In genomic region chr17:38729886-38730525, GRCh38 we compare ENCODE assay signal across 8 cellular contexts.
A peak's percentile ranks its signal among the peaks of the same experiment; 100 is the strongest.
DNase-seq lines count a peak whose midpoint lies in the region; ATAC-seq lines count a peak whose summit lies in the region.

TSS of gene CISD3 (plus strand) at chr17:38730341. CDS start at chr17:38730359, 18 bp downstream.

- H3K4me3 Mint-ChIP-seq in central memory CD8-positive, alpha-beta T cell, result peak within 1 kb of the TSS; percentile 93

- no peaks in the 10 kb centered on the region for H3K27me3 ChIP-seq in layer of hippocampus (ENCODE audit: control insufficient read depth, insufficient read depth, low read length)

- no peaks in the 10 kb centered on the region for H3K27me3 Mint-ChIP-seq in central memory CD8-positive, alpha-beta T cell

- H3K36me3 Mint-ChIP-seq in central memory CD8-positive, alpha-beta T cell (ENCODE audit: insufficient read depth), result peaks cover 31% of the 10 kb centered on the region

- H3K27ac ChIP-seq in layer of hippocampus (ENCODE audit: low read depth, low read length), result peak within 1 kb of the TSS; percentile 92

- DNase-seq in 8988T (peak; percentile 82), NCI-H2227 (lab: John Stamatoyannopoulos, UW; ENCODE audit: unreplicated experiment) (peak; percentile 90)
- DNase-seq in central memory CD8-positive, alpha-beta T cell (ENCODE audit: low spot score in 2 of 2), result peak; percentile 63 to 65
- DNase-seq in stimulated activated CD4-positive, alpha-beta T cell treated with anti-CD3 and anti-CD28 coated beads, Interleukin-1b, Interleukin-23, amount 100 ng/mL, for 24 hours (ENCODE audit: low read depth in 4 of 4, low spot score in 1 of 4), result peak in 3 of 4 experiments; percentile 74 to 86 (median 76)

- peak; percentile 87 for ATAC-seq in GM18498 (IDR thresholded peaks at IDR 0.05; ENCODE audit: unreplicated experiment)
- peak; percentile 73 for ATAC-seq in HG03039 (IDR thresholded peaks at IDR 0.05; ENCODE audit: unreplicated experiment)
- ATAC-seq in activated CD4-positive, CD25-positive, alpha-beta regulatory T cell treated with anti-CD3 and anti-CD28 coated beads, Interleukin-2, amount 50 U/mL, for 24 hours, result peak; percentile 75 to 80
- peak; percentile 74 for ATAC-seq in central memory CD8-positive, alpha-beta T cell (replicated peaks; ENCODE audit: extremely low read depth, poor library complexity, severe bottlenecking)

- peaks cover 5% of the 10 kb centered on the region for H3K9me3 Mint-ChIP-seq in central memory CD8-positive, alpha-beta T cell

- peak within 1 kb of the TSS; percentile 86 for H3K27ac Mint-ChIP-seq in central memory CD8-positive, alpha-beta T cell (ENCODE audit: low read depth)

- peaks cover 86% of the 10 kb centered on the region for H3K4me1 Mint-ChIP-seq in central memory CD8-positive, alpha-beta T cell

Comparison
In these comparisons a context has a peak if more than half of its experiments do, and no peak if none do; other contexts are left out.
1. Peak in every context shown above with its lines: DNase-seq, ATAC-seq and H3K27ac ChIP-seq.